8 cellular contexts compared by ENCODE assay signal in the genomic region with DNA sequence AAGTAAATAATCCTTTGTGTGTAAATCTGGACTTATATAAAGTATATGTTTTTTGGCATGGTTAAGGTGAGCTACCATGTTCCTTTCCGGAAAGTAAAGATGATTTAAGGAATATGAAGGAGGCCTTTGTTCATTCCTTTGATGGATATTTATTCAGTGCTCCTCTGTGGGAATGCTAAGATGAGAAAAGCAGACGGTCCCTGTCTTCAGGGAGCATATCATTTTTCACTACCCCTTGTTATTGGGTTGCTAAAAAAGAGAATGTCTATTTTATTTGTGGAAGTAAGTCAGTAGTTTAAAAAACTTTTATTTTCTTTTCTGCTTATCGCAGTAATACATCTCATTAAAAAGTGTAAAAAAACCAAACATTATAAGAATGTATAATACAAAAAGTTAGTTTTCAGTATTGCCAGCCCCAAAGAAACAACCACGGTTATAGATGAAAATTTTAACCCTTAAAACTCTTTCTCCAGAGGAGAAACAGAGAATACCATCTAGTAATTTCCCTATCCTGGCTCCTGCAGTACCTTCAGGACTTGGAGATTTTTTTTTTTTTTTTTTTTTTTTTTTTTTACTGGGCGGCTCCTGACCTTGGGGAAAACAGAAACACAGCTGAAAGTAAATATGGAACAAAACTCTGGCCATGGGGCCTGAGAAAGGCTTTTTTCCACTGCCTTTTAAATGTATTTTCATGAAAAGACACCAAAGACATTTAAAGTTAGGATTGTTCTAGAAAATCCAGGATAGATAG. TPM values are rescaled to one million over a fixed set of nuclear protein-coding genes. Genes with fewer than 3 reads are reported as not detected.
DNase-seq lines count a peak whose midpoint lies in the region; ATAC-seq and TF ChIP-seq lines count a peak whose summit lies in the region.

No MANE protein-coding gene starts in this region.

- H3K4me1 Mint-ChIP-seq in neural progenitor cell = peaks cover 5% of the 10 kb centered on the region

- H3K4me2 ChIP-seq in OCI-LY3 (ENCODE audit: low read length) (peak overlapping the region; percentile 86), neural progenitor cell (no peak overlapping the region)

- H3K4me1 ChIP-seq in OCI-LY3 (ENCODE audit: low read length) (peaks cover 22% of the 10 kb centered on the region), gastrocnemius medialis (peaks cover 4 to 5% of the 10 kb centered on the region in 2 donors), neural progenitor cell (no peaks in the 10 kb centered on the region)

- DNase-seq in DMS53 treated with DMSO at 0.1 percent for 48 hours (lab: John Stamatoyannopoulos, UW; ENCODE audit: unreplicated experiment) = peak; percentile 62
- DNase-seq in fibroblast of pulmonary artery (ENCODE audit: low read depth) = no peak
- DNase-seq in gastrocnemius medialis = no peak
- DNase-seq in activated CD4-positive, CD25-positive, alpha-beta regulatory T cell treated with anti-CD3 and anti-CD28 coated beads, Interleukin-2, amount 50 U/mL, for 72 hours = no peak
- DNase-seq in neural progenitor cell (ENCODE audit: low spot score) = no peak

- H3K4me3 ChIP-seq in OCI-LY3 (ENCODE audit: low read length) = peak overlapping the region; percentile 75
- H3K4me3 ChIP-seq in fibroblast of pulmonary artery (replicated peaks; ENCODE audit: low read depth, low read length) = peak overlapping the region; percentile 44
- peak overlapping the region; percentile 7 to 44 (median 38) for H3K4me3 ChIP-seq in gastrocnemius medialis
- no peak overlapping the region for H3K4me3 ChIP-seq in neural progenitor cell

- H3K27ac Mint-ChIP-seq in neural progenitor cell = no peak overlapping the region

- H3K79me2 ChIP-seq in OCI-LY3 (ENCODE audit: low read length) = no peaks in the 10 kb centered on the region
- no peaks in the 10 kb centered on the region for H3K79me2 ChIP-seq in neural progenitor cell (ENCODE audit: low read depth)

- no peaks in the 10 kb centered on the region for H3K9me3 Mint-ChIP-seq in neural progenitor cell

- ATAC-seq in gastrocnemius medialis (no peak), HG03520 (IDR thresholded peaks at IDR 0.05; ENCODE audit: unreplicated experiment) (no peak), GM19467 (IDR thresholded peaks at IDR 0.05; ENCODE audit: unreplicated experiment) (no peak)

- no peak for TF ChIP-seq POLR2A in gastrocnemius medialis (IDR thresholded peaks at IDR 0.05)

- H3K27me3 Mint-ChIP-seq in neural progenitor cell (ENCODE audit: insufficient read depth, low read depth) = peaks cover 3% of the 10 kb centered on the region

- peak overlapping the region; percentile 61 for H3K9ac ChIP-seq in OCI-LY3 (ENCODE audit: low read length)
- no peak overlapping the region for H3K9ac ChIP-seq in neural progenitor cell

- peak overlapping the region; percentile 69; the same call in 1 of the 2 replicates for H2AFZ ChIP-seq in OCI-LY3 (ENCODE audit: low read depth, low read length)
- H2AFZ ChIP-seq in neural progenitor cell (replicated peaks) = no peak overlapping the region

- H3K27ac ChIP-seq in OCI-LY3 (ENCODE audit: low read length) (peak overlapping the region; percentile 53), gastrocnemius medialis (peak overlapping the region; percentile 53 to 74 (median 66)), neural progenitor cell (no peak overlapping the region)

- TF ChIP-seq CTCF in OCI-LY3 (IDR thresholded peaks at IDR 0.05; ENCODE audit: low read depth, low read length) = no peak
- TF ChIP-seq CTCF in fibroblast of pulmonary artery (IDR thresholded peaks at IDR 0.05; ENCODE audit: low read length, missing control alignments) = no peak
- TF ChIP-seq CTCF in gastrocnemius medialis (IDR thresholded peaks at IDR 0.05 in 4 of 5, conservative IDR thresholded peaks at IDR 0.05 in 1 of 5) = no peak
- no peak for TF ChIP-seq CTCF in neural progenitor cell (IDR thresholded peaks at IDR 0.05)

- intact Hi-C loops in gastrocnemius medialis (cut with DNase I; ENCODE audit: low total_unique reads) = loop anchor here (5.0 kb wide), 1 partner anchor 60 kb away; no protein-coding TSS in a partner anchor

- no peaks in the 10 kb centered on the region for H3F3A ChIP-seq in neural progenitor cell (ENCODE audit: low read depth)

- no peaks in the 10 kb centered on the region for H4K20me1 ChIP-seq in OCI-LY3 (ENCODE audit: insufficient read depth, low read length)
- H4K20me1 ChIP-seq in neural progenitor cell (ENCODE audit: low read depth) = no peaks in the 10 kb centered on the region

- H3K9me3 ChIP-seq in OCI-LY3 (ENCODE audit: insufficient read depth, low read length) (no peaks in the 10 kb centered on the region), gastrocnemius medialis (no peaks in the 10 kb centered on the region), neural progenitor cell (ENCODE audit: low read depth) (no peaks in the 10 kb centered on the region)

- H3K36me3 Mint-ChIP-seq in neural progenitor cell = peaks cover 3% of the 10 kb centered on the region

- no peaks in the 10 kb centered on the region for H3K36me3 ChIP-seq in OCI-LY3 (replicated peaks; ENCODE audit: low read depth, low read length)
- H3K36me3 ChIP-seq in gastrocnemius medialis = no peaks in the 10 kb centered on the region
- no peaks in the 10 kb centered on the region for H3K36me3 ChIP-seq in neural progenitor cell

- in situ Hi-C loops in gastrocnemius medialis (cut with MboI; ENCODE audit: low sequenced_read_pairs in 4 of 4) = no loop called here

- no peak overlapping the region for H3K4me3 Mint-ChIP-seq in neural progenitor cell

- H3K27me3 ChIP-seq in OCI-LY3 (ENCODE audit: low read depth, low read length) (no peaks in the 10 kb centered on the region), gastrocnemius medialis (no peaks in the 10 kb centered on the region), neural progenitor cell (no peaks in the 10 kb centered on the region)

RNA-seq across cellular contexts. Expression of gene CNN3, which starts 35.3 kb away (rescaled TPM):
- total RNA-seq in gastrocnemius medialis (10 to 100 TPM; 11.9 to 21.8 (median 16.1) TPM), neural progenitor cell (ENCODE audit: low replicate concordance) (477 and 644 TPM in 2 replicates)

Comparison
In these comparisons a context has a peak if more than half of its experiments do, and no peak if none do; other contexts are left out.
1. RNA of gene CNN3, which starts 35.3 kb away (total RNA-seq): 477 to 644 TPM in neural progenitor cell; 11.9 to 21.8 TPM in gastrocnemius medialis; every median in the first group is over 10 times any median in the second.